Comparison of ENCODE assay signal across 17 cellular contexts in genomic region chr1:1031659-1032245, GRCh38. TPM values are rescaled to one million over a fixed set of nuclear protein-coding genes. Genes with fewer than 3 reads are reported as not detected.
DNase-seq lines count a peak whose midpoint lies in the region; ATAC-seq, FAIRE-seq and TF ChIP-seq lines count a peak whose summit lies in the region.
"Had no signal": no experiment of that assay in that cellular context is flagged by ENCODE, and none has a peak within 500 bp of the region (broad histone marks: within the 10 kb centered on the region; RNA-seq: fewer than 3 reads in every experiment).

No MANE protein-coding gene starts in this region.

- no peaks in the 10 kb centered on the region for H3K36me3 Mint-ChIP-seq in activated T-helper 1 cell treated with anti-CD3 and anti-CD28 coated beads, Interleukin-12 subunit alpha, Interleukin-12 subunit beta, Interleukin-2, Interleukin-4 antibody, amounts not matched to agents 30 ng/mL and 10 ng/mL and 1 ng/mL, durations not matched to agents 14 hours and 24 hours and 36 hours (ENCODE audit: low read depth)

- H3K27me3 ChIP-seq in HepG2 (ENCODE audit: control insufficient read depth in 1 of 2, insufficient read depth in 2 of 2, low read length in 2 of 2) (no peaks in the 10 kb centered on the region), right lobe of liver (no peaks in the 10 kb centered on the region), layer of hippocampus (ENCODE audit: control insufficient read depth, insufficient read depth, low read length) (peaks cover 2% of the 10 kb centered on the region)
- H3K27me3 ChIP-seq in effector memory CD4-positive, alpha-beta T cell (replicated peaks; ENCODE audit: control insufficient read depth, insufficient read depth, low read length, poor library complexity, severe bottlenecking), result peaks cover 42% of the 10 kb centered on the region
- H3K27me3 ChIP-seq: breast epithelium, foreskin keratinocyte had no signal

- H3K4me3 ChIP-seq in HepG2 (replicated peaks in 1 of 3; ENCODE audit: insufficient read depth in 1 of 3, low read depth in 2 of 3, low read length in 3 of 3), result no peak overlapping the region
- no peak overlapping the region for H3K4me3 ChIP-seq in right lobe of liver
- no peak overlapping the region for H3K4me3 ChIP-seq in effector memory CD4-positive, alpha-beta T cell (ENCODE audit: insufficient read depth, low read depth, low read length, poor library complexity, severe bottlenecking)

- POLR2A ChIA-PET in HepG2 (lab: Yijun Ruan, JAX), result interaction anchor here (0.7 kb wide), 1 partner anchor 26 kb away, joined by 3 read pairs; no protein-coding TSS in a partner anchor

- no peak overlapping the region for H2AFZ ChIP-seq in HepG2 (ENCODE audit: low read length)

- no peaks in the 10 kb centered on the region for H3K9me3 ChIP-seq in HepG2 (ENCODE audit: low read length)
- no peaks in the 10 kb centered on the region for H3K9me3 ChIP-seq in right lobe of liver
- H3K9me3 ChIP-seq in effector memory CD4-positive, alpha-beta T cell (ENCODE audit: control insufficient read depth, low read length), result no peaks in the 10 kb centered on the region
- H3K9me3 ChIP-seq: breast epithelium, upper lobe of left lung had no signal

- no TSS peak for BruUV-seq in HepG2 (replicated peaks; lab: Mats Ljungman, UMichigan)

- H3K9me3 Mint-ChIP-seq in activated T-helper 1 cell treated with anti-CD3 and anti-CD28 coated beads, Interleukin-12 subunit alpha, Interleukin-12 subunit beta, Interleukin-2, Interleukin-4 antibody, amounts not matched to agents 30 ng/mL and 10 ng/mL and 1 ng/mL, durations not matched to agents 14 hours and 24 hours and 36 hours, result no peaks in the 10 kb centered on the region

- H3K9ac ChIP-seq in HepG2 (ENCODE audit: insufficient read depth, low read depth, low read length), result no peak overlapping the region
- H3K9ac ChIP-seq: KMS-11 had no signal

- WGBS in HepG2 (ENCODE audit: low lambda C conversion rate), result 92% methylated on average over 10 of the region's 11 CpGs
- 80% methylated on average over 1 of the region's 11 CpGs for WGBS in right lobe of liver (ENCODE audit: insufficient coverage, low coverage, low lambda C conversion rate, missing lambda C conversion rate)

- ATAC-seq in HepG2, result no peak; the same call in 2 of the 3 replicates
- no peak for ATAC-seq in right lobe of liver
- no peak for ATAC-seq in left ventricle myocardium superior

- no peaks in the 10 kb centered on the region for H3K4me1 Mint-ChIP-seq in activated T-helper 1 cell treated with anti-CD3 and anti-CD28 coated beads, Interleukin-12 subunit alpha, Interleukin-12 subunit beta, Interleukin-2, Interleukin-4 antibody, amounts not matched to agents 30 ng/mL and 10 ng/mL and 1 ng/mL, durations not matched to agents 14 hours and 24 hours and 36 hours (ENCODE audit: low read depth)

- H3K27me3 Mint-ChIP-seq in activated T-helper 1 cell treated with anti-CD3 and anti-CD28 coated beads, Interleukin-12 subunit alpha, Interleukin-12 subunit beta, Interleukin-2, Interleukin-4 antibody, amounts not matched to agents 30 ng/mL and 10 ng/mL and 1 ng/mL, durations not matched to agents 14 hours and 24 hours and 36 hours (ENCODE audit: insufficient read depth), result peaks cover 10% of the 10 kb centered on the region

- no peak overlapping the region for H3K27ac ChIP-seq in HepG2 (ENCODE audit: extremely low read length, insufficient read depth, low read length)
- H3K27ac ChIP-seq in right lobe of liver, result no peak overlapping the region
- H3K27ac ChIP-seq in layer of hippocampus (ENCODE audit: low read depth, low read length), result peak overlapping the region; percentile 42
- peak overlapping the region; percentile 62 for H3K27ac ChIP-seq in temporal lobe (ENCODE audit: low read depth, low read length)
- no peak overlapping the region for H3K27ac ChIP-seq in effector memory CD4-positive, alpha-beta T cell (ENCODE audit: insufficient read depth, low read length, poor library complexity, severe bottlenecking)
- H3K27ac ChIP-seq: foreskin keratinocyte, KMS-11 had no signal

- H3K36me3 ChIP-seq in HepG2 (replicated peaks in 1 of 2; ENCODE audit: control insufficient read depth in 1 of 2, insufficient read depth in 2 of 2, low read length in 2 of 2) (peaks cover 7 to 17% of the 10 kb centered on the region in 2 experiments; a peak in 3 of 5 replicates), right lobe of liver (no peaks in the 10 kb centered on the region)
- H3K36me3 ChIP-seq in effector memory CD4-positive, alpha-beta T cell (ENCODE audit: control insufficient read depth, insufficient read depth, low read length), result no peaks in the 10 kb centered on the region
- H3K36me3 ChIP-seq: breast epithelium had no signal

- CTCF ChIA-PET in HepG2 (lab: Yijun Ruan, JAX; ENCODE audit: low intra/inter-chr PET ratio, low total read pairs), result no interaction called here

- peaks cover 9% of the 10 kb centered on the region; the same call in 1 of the 2 replicates for H4K20me1 ChIP-seq in HepG2 (ENCODE audit: insufficient read depth, low read length)

- TF ChIP-seq POLR2A in HepG2 (IDR thresholded peaks at IDR 0.05; ENCODE audit: insufficient read depth in 1 of 2, low read depth in 2 of 2, low read length in 2 of 2) (no peak), right lobe of liver (IDR thresholded peaks at IDR 0.05) (no peak)

- H3K4me1 ChIP-seq in HepG2 (ENCODE audit: insufficient read depth, low read length) (peaks cover 30% of the 10 kb centered on the region), right lobe of liver (peaks cover 0 to 7% (median 0%) of the 10 kb centered on the region in 4 donors)
- H3K4me1 ChIP-seq in effector memory CD4-positive, alpha-beta T cell (ENCODE audit: control insufficient read depth, insufficient read depth, low read length, poor library complexity, severe bottlenecking), result peaks cover 14% of the 10 kb centered on the region

- no peaks in the 10 kb centered on the region for H3K79me2 ChIP-seq in HepG2 (ENCODE audit: insufficient read depth, low read length)

- no peak for FAIRE-seq in HepG2 (lab: Jason Lieb, UNC)
- FAIRE-seq: RCC 7860 had no signal

- no peak overlapping the region for H3K27ac Mint-ChIP-seq in activated T-helper 1 cell treated with anti-CD3 and anti-CD28 coated beads, Interleukin-12 subunit alpha, Interleukin-12 subunit beta, Interleukin-2, Interleukin-4 antibody, amounts not matched to agents 30 ng/mL and 10 ng/mL and 1 ng/mL, durations not matched to agents 14 hours and 24 hours and 36 hours

- no peak for TF ChIP-seq RAD21 in HepG2 (CRISPR knock-in tag; IDR thresholded peaks at IDR 0.05)

- no peak for TF ChIP-seq EP300 in HepG2 (IDR thresholded peaks at IDR 0.05; ENCODE audit: low read depth in 2 of 2, low read length in 2 of 2)
- TF ChIP-seq EP300 in HepG2 (CRISPR knock-in tag; IDR thresholded peaks at IDR 0.05; ENCODE audit: borderline replicate concordance), result no peak

- in situ Hi-C loops in HepG2 (cut with HindIII; ENCODE audit: extremely low pct_ligation_motif_present, low pct_unique_long_range_greater_than_20kb), result no loop called here

- intact Hi-C loops in HepG2 (cut with micrococcal nuclease; ENCODE audit: unreplicated experiment) (no loop called here), right lobe of liver (cut with DNase I) (no loop called here), left ventricle myocardium superior (cut with micrococcal nuclease) (no loop called here)
- intact Hi-C loops in activated T-helper 1 cell treated with anti-CD3 and anti-CD28 coated beads, Interleukin-12 subunit alpha, Interleukin-12 subunit beta, Interleukin-2, Interleukin-4 antibody, amounts not matched to agents 30 ng/mL and 10 ng/mL and 1 ng/mL, durations not matched to agents 14 hours and 24 hours and 36 hours (cut with micrococcal nuclease), result loop anchor here (2.0 to 5.0 kb wide), 3 partner anchors 19 to 261 kb away; partner anchors contain the start of genes B3GALT6, ISG15 and SDF4

- no peak overlapping the region for H3K4me2 ChIP-seq in HepG2 (ENCODE audit: low read depth, low read length)

- H3K4me3 Mint-ChIP-seq in activated T-helper 1 cell treated with anti-CD3 and anti-CD28 coated beads, Interleukin-12 subunit alpha, Interleukin-12 subunit beta, Interleukin-2, Interleukin-4 antibody, amounts not matched to agents 30 ng/mL and 10 ng/mL and 1 ng/mL, durations not matched to agents 14 hours and 24 hours and 36 hours, result peak overlapping the region; percentile 64

- TF ChIP-seq CTCF in HepG2 (CRISPR knock-in tag; IDR thresholded peaks at IDR 0.05), result no peak
- TF ChIP-seq CTCF in right lobe of liver (IDR thresholded peaks at IDR 0.05), result no peak

- DNase-seq in HepG2 (ENCODE audit: low spot score) (no peak), right lobe of liver (no peak), kidney tubule cell (ENCODE audit: low spot score) (no peak), left ventricle myocardium superior (no peak)
- DNase-seq in activated T-helper 1 cell treated with anti-CD3 and anti-CD28 coated beads, Interleukin-12 subunit alpha, Interleukin-12 subunit beta, Interleukin-2, Interleukin-4 antibody, amounts not matched to agents 30 ng/mL and 10 ng/mL and 1 ng/mL, durations not matched to agents 14 hours and 24 hours and 36 hours (ENCODE audit: low spot score), result no peak
- no peak for DNase-seq in effector memory CD4-positive, alpha-beta T cell
- DNase-seq: activated CD4-positive, alpha-beta T cell treated with anti-CD3 and anti-CD28 coated beads, Interleukin-2, amount 50 U/mL, for 1 hour; activated effector memory CD4-positive, alpha-beta T cell treated with anti-CD3 and anti-CD28 coated beads, Interleukin-2, amount 50 U/mL, for 16 hours; AML-193; foreskin keratinocyte had no signal

RNA-seq across cellular contexts. Expression of gene AGRN, which starts 11.8 kb away (rescaled TPM):
- total RNA-seq in HepG2 (2016; rRNA removed; fragmentation: Illumina TruSeq; extraction: Trizol) (7.3 and 29.8 TPM in 2 replicates), right lobe of liver (10 to 100 TPM; 14.2 to 44.5 (median 35.2) TPM), temporal lobe (63.9 TPM), left ventricle myocardium superior (18.5 TPM)
- 2.7 and 2.9 TPM in 2 replicates for total RNA-seq in HepG2 (2016; cell fraction: cytosol; rRNA removed; fragmentation: Illumina TruSeq; extraction: Trizol; ENCODE audit: low read depth)
- total RNA-seq in HepG2 (2016; cell fraction: insoluble cytoplasmic fraction; rRNA removed; fragmentation: Illumina TruSeq; extraction: Trizol), result 5.9 and 28.3 TPM in 2 replicates
- 4.9 and 5.0 TPM in 2 replicates for total RNA-seq in HepG2 (2016; cell fraction: membrane; rRNA removed; fragmentation: Illumina TruSeq; extraction: Trizol)
- 36.4 and 50.3 TPM in 2 replicates for total RNA-seq in HepG2 (2016; cell fraction: nucleus; rRNA removed; fragmentation: Illumina TruSeq; extraction: Trizol)
- 65.2 and 82.7 TPM in 2 replicates for polyA plus RNA-seq in HepG2 (2011; rRNA removed)
- 37.7 and 58.0 TPM in 2 replicates for polyA plus RNA-seq in HepG2 (2011; cell fraction: cytosol; rRNA removed)
- 667 and 906 TPM in 2 replicates for polyA plus RNA-seq in HepG2 (2011; cell fraction: nucleus; rRNA removed)
- polyA plus RNA-seq in HepG2 (2012), result 77.8 and 101 TPM in 2 replicates
- polyA plus RNA-seq in HepG2 (2016; cell fraction: cytosol; fragmentation: Illumina TruSeq; extraction: Trizol; ENCODE audit: low read depth), result 1.4 and 1.5 TPM in 2 replicates
- polyA plus RNA-seq in HepG2 (2016; cell fraction: insoluble cytoplasmic fraction; fragmentation: Illumina TruSeq; extraction: Trizol; ENCODE audit: low read depth), result 10.7 and 15.5 TPM in 2 replicates
- polyA plus RNA-seq in HepG2 (2016; cell fraction: membrane; fragmentation: Illumina TruSeq; extraction: Trizol; ENCODE audit: low read depth), result 3.2 and 3.6 TPM in 2 replicates
- 125 and 134 TPM in 2 replicates for polyA plus RNA-seq in HepG2 (2016; cell fraction: nucleus; fragmentation: Illumina TruSeq; extraction: Trizol; ENCODE audit: insufficient read depth, low read depth)
- 23.8 and 86.8 TPM in 2 replicates for polyA minus RNA-seq in HepG2 (2011; rRNA and poly(A)+ RNA removed; ENCODE audit: low replicate concordance)
- 41.3 and 50.7 TPM in 2 replicates for polyA minus RNA-seq in HepG2 (2011; cell fraction: cytosol; rRNA and poly(A)+ RNA removed)
- polyA minus RNA-seq in HepG2 (2011; cell fraction: nucleus; rRNA and poly(A)+ RNA removed), result 80.3 and 86.4 TPM in 2 replicates
- 25.8 and 30.3 TPM in 2 replicates for total RNA-seq in activated T-helper 1 cell treated with anti-CD3 and anti-CD28 coated beads, Interleukin-12 subunit alpha, Interleukin-12 subunit beta, Interleukin-2, Interleukin-4 antibody, amounts not matched to agents 30 ng/mL and 10 ng/mL and 1 ng/mL, durations not matched to agents 14 hours and 24 hours and 36 hours

RNA-seq across cellular contexts. Expression of gene ISG15, which starts 18.5 kb away (rescaled TPM):
- 54.9 and 68.4 TPM in 2 replicates for total RNA-seq in HepG2 (2016; rRNA removed; fragmentation: Illumina TruSeq; extraction: Trizol)
- 17.4 and 19.2 TPM in 2 replicates for total RNA-seq in HepG2 (2016; cell fraction: cytosol; rRNA removed; fragmentation: Illumina TruSeq; extraction: Trizol; ENCODE audit: low read depth)
- total RNA-seq in HepG2 (2016; cell fraction: insoluble cytoplasmic fraction; rRNA removed; fragmentation: Illumina TruSeq; extraction: Trizol), result 52.2 and 77.4 TPM in 2 replicates
- 17.7 and 18.1 TPM in 2 replicates for total RNA-seq in HepG2 (2016; cell fraction: membrane; rRNA removed; fragmentation: Illumina TruSeq; extraction: Trizol)
- 18.3 and 23.3 TPM in 2 replicates for total RNA-seq in HepG2 (2016; cell fraction: nucleus; rRNA removed; fragmentation: Illumina TruSeq; extraction: Trizol)
- polyA plus RNA-seq in HepG2 (2011; rRNA removed), result 42.1 and 63.7 TPM in 2 replicates
- polyA plus RNA-seq in HepG2 (2011; cell fraction: cytosol; rRNA removed), result 49.9 and 81.6 TPM in 2 replicates
- polyA plus RNA-seq in HepG2 (2011; cell fraction: nucleus; rRNA removed), result 24.5 and 32.4 TPM in 2 replicates
- polyA plus RNA-seq in HepG2 (2012), result 19.4 and 39.7 TPM in 2 replicates
- 13.7 and 17.3 TPM in 2 replicates for polyA plus RNA-seq in HepG2 (2016; cell fraction: cytosol; fragmentation: Illumina TruSeq; extraction: Trizol; ENCODE audit: low read depth)
- polyA plus RNA-seq in HepG2 (2016; cell fraction: insoluble cytoplasmic fraction; fragmentation: Illumina TruSeq; extraction: Trizol; ENCODE audit: low read depth), result 47.3 and 49.3 TPM in 2 replicates
- 10.1 and 12.3 TPM in 2 replicates for polyA plus RNA-seq in HepG2 (2016; cell fraction: membrane; fragmentation: Illumina TruSeq; extraction: Trizol; ENCODE audit: low read depth)
- polyA plus RNA-seq in HepG2 (2016; cell fraction: nucleus; fragmentation: Illumina TruSeq; extraction: Trizol; ENCODE audit: insufficient read depth, low read depth), result 22.7 and 27.6 TPM in 2 replicates
- polyA minus RNA-seq in HepG2 (2011; rRNA and poly(A)+ RNA removed; ENCODE audit: low replicate concordance), result 24.2 and 34.4 TPM in 2 replicates
- polyA minus RNA-seq in HepG2 (2011; cell fraction: cytosol; rRNA and poly(A)+ RNA removed), result 11.4 and 13.3 TPM in 2 replicates
- 2.1 and 5.1 TPM in 2 replicates for polyA minus RNA-seq in HepG2 (2011; cell fraction: nucleus; rRNA and poly(A)+ RNA removed)
- total RNA-seq in right lobe of liver, result 10 to 100 TPM; 16.3 to 98.7 (median 26.4) TPM
- 52.9 and 53.7 TPM in 2 replicates for total RNA-seq in activated T-helper 1 cell treated with anti-CD3 and anti-CD28 coated beads, Interleukin-12 subunit alpha, Interleukin-12 subunit beta, Interleukin-2, Interleukin-4 antibody, amounts not matched to agents 30 ng/mL and 10 ng/mL and 1 ng/mL, durations not matched to agents 14 hours and 24 hours and 36 hours
- total RNA-seq in temporal lobe, result 3.4 TPM
- total RNA-seq in left ventricle myocardium superior, result 16.4 TPM

RNA-seq across cellular contexts. Expression of gene HES4, which starts 31.9 kb away (rescaled TPM):
- total RNA-seq in HepG2 (2016; rRNA removed; fragmentation: Illumina TruSeq; extraction: Trizol) (4.4 and 8.8 TPM in 2 replicates), right lobe of liver (10 to 100 TPM in 2 of 6 experiments, 1 to 10 TPM in 4; 1.6 to 21.5 (median 5.2) TPM), temporal lobe (20.7 TPM), left ventricle myocardium superior (39.4 TPM)
- total RNA-seq in HepG2 (2016; cell fraction: cytosol; rRNA removed; fragmentation: Illumina TruSeq; extraction: Trizol; ENCODE audit: low read depth), result 16.5 and 25.5 TPM in 2 replicates
- total RNA-seq in HepG2 (2016; cell fraction: insoluble cytoplasmic fraction; rRNA removed; fragmentation: Illumina TruSeq; extraction: Trizol), result 3.4 and 7.9 TPM in 2 replicates
- 13.5 and 18.3 TPM in 2 replicates for total RNA-seq in HepG2 (2016; cell fraction: membrane; rRNA removed; fragmentation: Illumina TruSeq; extraction: Trizol)
- 6.5 and 8.0 TPM in 2 replicates for total RNA-seq in HepG2 (2016; cell fraction: nucleus; rRNA removed; fragmentation: Illumina TruSeq; extraction: Trizol)
- 10.6 and 17.6 TPM in 2 replicates for polyA plus RNA-seq in HepG2 (2011; rRNA removed)
- 11.6 and 28.6 TPM in 2 replicates for polyA plus RNA-seq in HepG2 (2011; cell fraction: cytosol; rRNA removed)
- polyA plus RNA-seq in HepG2 (2011; cell fraction: nucleus; rRNA removed), result 190 and 210 TPM in 2 replicates
- 4.3 and 7.0 TPM in 2 replicates for polyA plus RNA-seq in HepG2 (2012)
- polyA plus RNA-seq in HepG2 (2016; cell fraction: cytosol; fragmentation: Illumina TruSeq; extraction: Trizol; ENCODE audit: low read depth), result 17.0 and 22.1 TPM in 2 replicates
- 4.5 and 6.0 TPM in 2 replicates for polyA plus RNA-seq in HepG2 (2016; cell fraction: insoluble cytoplasmic fraction; fragmentation: Illumina TruSeq; extraction: Trizol; ENCODE audit: low read depth)
- polyA plus RNA-seq in HepG2 (2016; cell fraction: membrane; fragmentation: Illumina TruSeq; extraction: Trizol; ENCODE audit: low read depth), result 10.6 and 11.4 TPM in 2 replicates
- polyA plus RNA-seq in HepG2 (2016; cell fraction: nucleus; fragmentation: Illumina TruSeq; extraction: Trizol; ENCODE audit: insufficient read depth, low read depth), result 16.1 and 18.4 TPM in 2 replicates
- polyA minus RNA-seq in HepG2 (2011; rRNA and poly(A)+ RNA removed; ENCODE audit: low replicate concordance), result 2.2 and 6.1 TPM in 2 replicates
- polyA minus RNA-seq in HepG2 (2011; cell fraction: cytosol; rRNA and poly(A)+ RNA removed), result 6.4 and 8.5 TPM in 2 replicates
- polyA minus RNA-seq in HepG2 (2011; cell fraction: nucleus; rRNA and poly(A)+ RNA removed), result 4.6 and 8.9 TPM in 2 replicates
- total RNA-seq in activated T-helper 1 cell treated with anti-CD3 and anti-CD28 coated beads, Interleukin-12 subunit alpha, Interleukin-12 subunit beta, Interleukin-2, Interleukin-4 antibody, amounts not matched to agents 30 ng/mL and 10 ng/mL and 1 ng/mL, durations not matched to agents 14 hours and 24 hours and 36 hours, result 1.8 and 2.9 TPM in 2 replicates

RNA-seq across cellular contexts. Expression of gene RNF223, which starts 42.4 kb away (rescaled TPM):
- total RNA-seq in HepG2 (2016; rRNA removed; fragmentation: Illumina TruSeq; extraction: Trizol) (not detected in 2 replicates), right lobe of liver (not detected), temporal lobe (not detected), left ventricle myocardium superior (not detected)
- total RNA-seq in HepG2 (2016; cell fraction: cytosol; rRNA removed; fragmentation: Illumina TruSeq; extraction: Trizol; ENCODE audit: low read depth), result not detected in 2 replicates
- not detected in 2 replicates for total RNA-seq in HepG2 (2016; cell fraction: insoluble cytoplasmic fraction; rRNA removed; fragmentation: Illumina TruSeq; extraction: Trizol)
- not detected in 2 replicates for total RNA-seq in HepG2 (2016; cell fraction: membrane; rRNA removed; fragmentation: Illumina TruSeq; extraction: Trizol)
- total RNA-seq in HepG2 (2016; cell fraction: nucleus; rRNA removed; fragmentation: Illumina TruSeq; extraction: Trizol), result not detected in 2 replicates
- polyA plus RNA-seq in HepG2 (2011; rRNA removed), result 0.03 and 0.05 TPM in 2 replicates
- 0.04 TPM in 1 of 2 replicates, not detected in the other for polyA plus RNA-seq in HepG2 (2011; cell fraction: cytosol; rRNA removed)
- polyA plus RNA-seq in HepG2 (2011; cell fraction: nucleus; rRNA removed), result not detected in 2 replicates
- polyA plus RNA-seq in HepG2 (2012), result 0.07 and 0.08 TPM in 2 replicates
- polyA plus RNA-seq in HepG2 (2016; cell fraction: cytosol; fragmentation: Illumina TruSeq; extraction: Trizol; ENCODE audit: low read depth), result not detected in 2 replicates
- not detected in 2 replicates for polyA plus RNA-seq in HepG2 (2016; cell fraction: insoluble cytoplasmic fraction; fragmentation: Illumina TruSeq; extraction: Trizol; ENCODE audit: low read depth)
- polyA plus RNA-seq in HepG2 (2016; cell fraction: membrane; fragmentation: Illumina TruSeq; extraction: Trizol; ENCODE audit: low read depth), result not detected in 2 replicates
- polyA plus RNA-seq in HepG2 (2016; cell fraction: nucleus; fragmentation: Illumina TruSeq; extraction: Trizol; ENCODE audit: insufficient read depth, low read depth), result not detected in 2 replicates
- 2.1 TPM in 1 of 2 replicates, not detected in the other for polyA minus RNA-seq in HepG2 (2011; rRNA and poly(A)+ RNA removed; ENCODE audit: low replicate concordance)
- not detected in 2 replicates for polyA minus RNA-seq in HepG2 (2011; cell fraction: cytosol; rRNA and poly(A)+ RNA removed)
- 0.26 TPM in 1 of 2 replicates, not detected in the other for polyA minus RNA-seq in HepG2 (2011; cell fraction: nucleus; rRNA and poly(A)+ RNA removed)
- total RNA-seq in activated T-helper 1 cell treated with anti-CD3 and anti-CD28 coated beads, Interleukin-12 subunit alpha, Interleukin-12 subunit beta, Interleukin-2, Interleukin-4 antibody, amounts not matched to agents 30 ng/mL and 10 ng/mL and 1 ng/mL, durations not matched to agents 14 hours and 24 hours and 36 hours, result 0.10 TPM in 1 of 2 replicates, not detected in the other
- total RNA-seq: T-helper 2 cell treated with Interferon-gamma antibody and Interleukin-4, amounts not matched to agents 100 ng/mL and 5 ng/mL, for 36 hours had no signal

RNA-seq across cellular contexts. Expression of gene PERM1, which starts 49.9 kb away (rescaled TPM):
- total RNA-seq in HepG2 (2016; rRNA removed; fragmentation: Illumina TruSeq; extraction: Trizol), result 0.04 TPM in 1 of 2 replicates, not detected in the other
- not detected in 2 replicates for total RNA-seq in HepG2 (2016; cell fraction: cytosol; rRNA removed; fragmentation: Illumina TruSeq; extraction: Trizol; ENCODE audit: low read depth)
- total RNA-seq in HepG2 (2016; cell fraction: insoluble cytoplasmic fraction; rRNA removed; fragmentation: Illumina TruSeq; extraction: Trizol), result not detected in 2 replicates
- total RNA-seq in HepG2 (2016; cell fraction: membrane; rRNA removed; fragmentation: Illumina TruSeq; extraction: Trizol), result not detected in 2 replicates
- not detected in 2 replicates for total RNA-seq in HepG2 (2016; cell fraction: nucleus; rRNA removed; fragmentation: Illumina TruSeq; extraction: Trizol)
- polyA plus RNA-seq in HepG2 (2011; rRNA removed), result 0.29 and 0.38 TPM in 2 replicates
- polyA plus RNA-seq in HepG2 (2011; cell fraction: cytosol; rRNA removed), result 0.17 and 0.32 TPM in 2 replicates
- 2.3 and 2.6 TPM in 2 replicates for polyA plus RNA-seq in HepG2 (2011; cell fraction: nucleus; rRNA removed)
- 0.44 TPM in 2 replicates for polyA plus RNA-seq in HepG2 (2012)
- not detected in 2 replicates for polyA plus RNA-seq in HepG2 (2016; cell fraction: cytosol; fragmentation: Illumina TruSeq; extraction: Trizol; ENCODE audit: low read depth)
- not detected in 2 replicates for polyA plus RNA-seq in HepG2 (2016; cell fraction: insoluble cytoplasmic fraction; fragmentation: Illumina TruSeq; extraction: Trizol; ENCODE audit: low read depth)
- not detected in 2 replicates for polyA plus RNA-seq in HepG2 (2016; cell fraction: membrane; fragmentation: Illumina TruSeq; extraction: Trizol; ENCODE audit: low read depth)
- not detected in 2 replicates for polyA plus RNA-seq in HepG2 (2016; cell fraction: nucleus; fragmentation: Illumina TruSeq; extraction: Trizol; ENCODE audit: insufficient read depth, low read depth)
- 0.09 and 2.7 TPM in 2 replicates for polyA minus RNA-seq in HepG2 (2011; rRNA and poly(A)+ RNA removed; ENCODE audit: low replicate concordance)
- 0.44 and 0.59 TPM in 2 replicates for polyA minus RNA-seq in HepG2 (2011; cell fraction: cytosol; rRNA and poly(A)+ RNA removed)
- polyA minus RNA-seq in HepG2 (2011; cell fraction: nucleus; rRNA and poly(A)+ RNA removed), result 0.99 and 1.2 TPM in 2 replicates
- total RNA-seq in right lobe of liver, result under 1 TPM in 4 of 6 experiments, not detected in 2; 0.18 to 0.46 (median 0.28) TPM
- not detected in 2 replicates for total RNA-seq in activated T-helper 1 cell treated with anti-CD3 and anti-CD28 coated beads, Interleukin-12 subunit alpha, Interleukin-12 subunit beta, Interleukin-2, Interleukin-4 antibody, amounts not matched to agents 30 ng/mL and 10 ng/mL and 1 ng/mL, durations not matched to agents 14 hours and 24 hours and 36 hours
- 0.25 TPM for total RNA-seq in temporal lobe
- total RNA-seq in left ventricle myocardium superior, result 187 TPM
- total RNA-seq: foreskin keratinocyte; T-helper 2 cell treated with Interferon-gamma antibody and Interleukin-4, amounts not matched to agents 100 ng/mL and 5 ng/mL, for 36 hours had no signal
- polyA plus RNA-seq: foreskin keratinocyte had no signal

Comparison
In these comparisons a context has a peak if more than half of its experiments do, and no peak if none do; other contexts are left out.
1. H3K27ac ChIP-seq: peak in layer of hippocampus (single experiment) and temporal lobe (single experiment); none in HepG2 (single experiment), right lobe of liver (0 of 3) and effector memory CD4-positive, alpha-beta T cell (single experiment).